In genomic region chr7:46969303-46970130, GRCh38 we compare ENCODE assay signal across 15 cellular contexts.
DNase-seq lines count a peak whose midpoint lies in the region; ATAC-seq and TF ChIP-seq lines count a peak whose summit lies in the region.
"Had no signal": no experiment of that assay in that cellular context is flagged by ENCODE, and none has a peak within 500 bp of the region (broad histone marks: within the 10 kb centered on the region; RNA-seq: fewer than 3 reads in every experiment).

No MANE protein-coding gene starts in this region.

- H3K27me3 ChIP-seq in body of pancreas, result no peaks in the 10 kb centered on the region
- H3K27me3 ChIP-seq: SJCRH30, thyroid gland had no signal

- H3K36me3 ChIP-seq in body of pancreas (replicated peaks in 1 of 2; ENCODE audit: insufficient read depth in 1 of 2, low read depth in 2 of 2), result no peaks in the 10 kb centered on the region
- H3K36me3 ChIP-seq: SJCRH30, thyroid gland had no signal

- ATAC-seq in body of pancreas (peak; percentile 92), HG03342 (IDR thresholded peaks at IDR 0.05; ENCODE audit: unreplicated experiment) (no peak), Right ventricle myocardium inferior (no peak)

- H3K4me1 ChIP-seq in body of pancreas, result no peaks in the 10 kb centered on the region
- H3K4me1 ChIP-seq: SJCRH30 had no signal

- 54 to 59% methylated on average over 12 of the region's 12 CpGs for WGBS in body of pancreas, 2 donors

- no peaks in the 10 kb centered on the region for H3K9me3 ChIP-seq in body of pancreas
- H3K9me3 ChIP-seq: thyroid gland had no signal

- DNase-seq in AG08395 (ENCODE audit: low spot score) (peak; percentile 19), HT-29 (ENCODE audit: low spot score) (peak; percentile 77), body of pancreas (peak in 3 of 4 donors; percentile 28 to 46 (median 41)), kidney glomerular epithelial cell (lab: John Stamatoyannopoulos, UW) (peak; percentile 78), NCI-H1105 treated with DMSO at 0.1 percent for 48 hours (lab: John Stamatoyannopoulos, UW) (no peak), Right ventricle myocardium inferior (ENCODE audit: missing footprints) (no peak)
- DNase-seq in activated CD4-positive, CD25-positive, alpha-beta regulatory T cell treated with anti-CD3 and anti-CD28 coated beads, Interleukin-2, amount 50 U/mL, for 72 hours, result no peak
- DNase-seq: activated naive CD4-positive, alpha-beta T cell; DMS153; KBM-7; NCI-H1694 treated with DMSO at 0.1 percent for 48 hours; NCI-H526 treated with DMSO at 0.1 percent for 48 hours; SJCRH30; thyroid gland had no signal

- TF ChIP-seq POLR2A in body of pancreas (IDR thresholded peaks at IDR 0.05), result peak in 2 of 3 donors; percentile 38 to 42

- H3K27ac ChIP-seq in body of pancreas, result peak overlapping the region in 3 of 4 donors; percentile 66 to 75 (median 68)
- H3K27ac ChIP-seq: SJCRH30, thyroid gland had no signal

- TF ChIP-seq CTCF in body of pancreas (IDR thresholded peaks at IDR 0.05), result peak in 1 of 7 experiments; percentile 22

- intact Hi-C loops in body of pancreas (cut with DNase I), result no loop called here
- intact Hi-C loops in Right ventricle myocardium inferior (cut with DNase I), result no loop called here

- H3K4me3 ChIP-seq in body of pancreas, result no peak overlapping the region
- H3K4me3 ChIP-seq: SJCRH30, thyroid gland had no signal

Comparison
In these comparisons a context has a peak if more than half of its experiments do, and no peak if none do; other contexts are left out.
1. DNase-seq: peak in AG08395 (single experiment), HT-29 (single experiment), body of pancreas (3 of 4) and kidney glomerular epithelial cell (single experiment); none in NCI-H1105 treated with DMSO at 0.1 percent for 48 hours (single experiment), activated CD4-positive, CD25-positive, alpha-beta regulatory T cell treated with anti-CD3 and anti-CD28 coated beads, Interleukin-2, amount 50 U/mL, for 72 hours (single experiment) and Right ventricle myocardium inferior (single experiment).